16 cellular contexts compared by ENCODE assay signal in genomic region chr9:88583901-88584596, GRCh38. TPM values are rescaled to one million over a fixed set of nuclear protein-coding genes. Genes with fewer than 3 reads are reported as not detected.
DNase-seq lines count a peak whose midpoint lies in the region; ATAC-seq and TF ChIP-seq lines count a peak whose summit lies in the region.
"Had no signal": no experiment of that assay in that cellular context is flagged by ENCODE, and none has a peak within 500 bp of the region (broad histone marks: within the 10 kb centered on the region; RNA-seq: fewer than 3 reads in every experiment).

No MANE protein-coding gene starts in this region.

- no peak overlapping the region for H3T11ph ChIP-seq in H9 (ENCODE audit: low read length)

- no peak overlapping the region for H2BK12ac ChIP-seq in H9 (ENCODE audit: insufficient read length, low read depth, low read length)

- H3K9me3 ChIP-seq in BLaER1 (no peaks in the 10 kb centered on the region), H9 (ENCODE audit: control insufficient read depth, low read depth, low read length) (no peaks in the 10 kb centered on the region)
- H3K9me3 ChIP-seq: SJCRH30, stomach had no signal

- TF ChIP-seq CTCF in cardiac fibroblast (IDR thresholded peaks at IDR 0.05; ENCODE audit: low read depth, low read length) (no peak), H9 (conservative IDR thresholded peaks at IDR 0.05) (no peak)

- no peak overlapping the region for H2BK120ac ChIP-seq in H9 (ENCODE audit: low read depth, low read length, poor library complexity, severe bottlenecking)

- no peak overlapping the region for H2BK15ac ChIP-seq in H9 (ENCODE audit: low read depth, low read length)

- H3K4me3 Mint-ChIP-seq in naive B cell = peak overlapping the region in 6 of 8 donors; percentile 10 to 82 (median 50)
- no peak overlapping the region for H3K4me3 Mint-ChIP-seq in H9
- H3K4me3 Mint-ChIP-seq: endodermal cell, IgD-negative memory B cell, neural crest cell had no signal

- no peaks in the 10 kb centered on the region for H3K79me1 ChIP-seq in H9 (ENCODE audit: insufficient read depth, low read depth, low read length, poor library complexity, severe bottlenecking)

- H3K4me2 ChIP-seq in BLaER1 = 0 out of 2 replicates have a peak overlapping the region, but pooled peaks have one; percentile 6
- no peak overlapping the region for H3K4me2 ChIP-seq in H9 (ENCODE audit: insufficient read depth, insufficient read length, low read length)

- H2BK20ac ChIP-seq in H9 (ENCODE audit: low read depth, low read length, poor library complexity, severe bottlenecking) = no peak overlapping the region

- H4K5ac ChIP-seq in H9 (ENCODE audit: insufficient read length, low read depth, low read length) = no peak overlapping the region

- H4K20me1 ChIP-seq in BLaER1 (no peaks in the 10 kb centered on the region), H9 (ENCODE audit: control insufficient read depth, insufficient read depth, insufficient read length) (no peaks in the 10 kb centered on the region)

- H3K9me3 Mint-ChIP-seq in naive B cell = peaks cover 0 to 6% (median 3%) of the 10 kb centered on the region in 7 donors
- H3K9me3 Mint-ChIP-seq in H9 = peaks cover 0 to 5% of the 10 kb centered on the region in 2 experiments; a peak in 3 of 5 replicates
- H3K9me3 Mint-ChIP-seq: activated naive CD4-positive, alpha-beta T cell treated with anti-CD3 and anti-CD28 coated beads, Interleukin-2, amount 50 U/mL, for 72 hours had no signal

- DNase-seq in M059J (ENCODE audit: low read depth) (peak; percentile 85), cardiac fibroblast (ENCODE audit: low read depth in 2 of 2) (peak; percentile 60 to 72), naive B cell (no peak), GDM1 (lab: John Stamatoyannopoulos, UW) (no peak), H9 (no peak)
- DNase-seq in activated CD4-positive, CD25-positive, alpha-beta regulatory T cell (lab: John Stamatoyannopoulos, UW) = no peak
- DNase-seq: endodermal cell; islet precursor cell; SJCRH30; stimulated activated CD4-positive, alpha-beta T cell treated with anti-CD3 and anti-CD28 coated beads, Interleukin-2, amount 100 ng/mL, for 48 hours; stomach had no signal

- H3K56ac ChIP-seq in H9 (ENCODE audit: insufficient read length, low read depth, low read length) = no peak overlapping the region

- H3K14ac ChIP-seq in H9 (ENCODE audit: insufficient read depth, low read length) = no peak overlapping the region

- WGBS in H9 (ENCODE audit: extremely low coverage, insufficient read length, low lambda C conversion rate) = no CpG with 5 or more reads among the region's 8 CpGs

- H3K4me1 Mint-ChIP-seq in naive B cell (peaks cover 5 to 21% (median 19%) of the 10 kb centered on the region in 3 donors), H9 (no peaks in the 10 kb centered on the region)
- H3K4me1 Mint-ChIP-seq: endodermal cell had no signal

- H3K18ac ChIP-seq in H9 (ENCODE audit: insufficient read length, low read depth, low read length) = no peak overlapping the region

- H3K4me3 ChIP-seq in BLaER1 (no peak overlapping the region), cardiac fibroblast (replicated peaks in 1 of 2; ENCODE audit: low read depth in 2 of 2, low read length in 2 of 2) (no peak overlapping the region)
- H3K4me3 ChIP-seq: SJCRH30, stomach had no signal

- H2BK5ac ChIP-seq in H9 (ENCODE audit: insufficient read length, low read length) = no peak overlapping the region

- H2AK5ac ChIP-seq in H9 (ENCODE audit: insufficient read length, low read length) = no peak overlapping the region

- no peak overlapping the region for H3K9ac ChIP-seq in BLaER1
- no peak overlapping the region for H3K9ac ChIP-seq in H9 (ENCODE audit: extremely low read depth, insufficient read length, low read length)

- peaks cover 0 to 5% of the 10 kb centered on the region in 2 donors for H3K36me3 Mint-ChIP-seq in naive B cell
- peaks cover 0 to 2% (median 0%) of the 10 kb centered on the region in 3 experiments; a peak in 1 of 7 replicates for H3K36me3 Mint-ChIP-seq in H9 (ENCODE audit: insufficient read depth in 1 of 3, low read depth in 3 of 3)

- peaks cover 12% of the 10 kb centered on the region for H3K4me1 ChIP-seq in BLaER1
- H3K4me1 ChIP-seq in H9 (ENCODE audit: insufficient read depth, low read length) = no peaks in the 10 kb centered on the region
- H3K4me1 ChIP-seq: SJCRH30 had no signal

- H3K23ac ChIP-seq in H9 (ENCODE audit: insufficient read length, low read depth, low read length) = no peak overlapping the region

- no peaks in the 10 kb centered on the region for H3K36me3 ChIP-seq in BLaER1
- H3K36me3 ChIP-seq: SJCRH30, stomach had no signal

- no peaks in the 10 kb centered on the region for H3K23me2 ChIP-seq in H9 (ENCODE audit: insufficient read length, low read depth, low read length, poor library complexity, severe bottlenecking)

- no peak overlapping the region for H2AFZ ChIP-seq in H9 (ENCODE audit: low read length)

- H3K27me3 ChIP-seq in BLaER1 = no peaks in the 10 kb centered on the region
- H3K27me3 ChIP-seq in H9 (ENCODE audit: insufficient read depth, low read length) = no peaks in the 10 kb centered on the region
- H3K27me3 ChIP-seq: SJCRH30, stomach had no signal

- no peak overlapping the region for H4K8ac ChIP-seq in H9 (replicated peaks; ENCODE audit: insufficient read length, low read depth, low read length)

- H3K27ac ChIP-seq in BLaER1 (no peak overlapping the region), H9 (ENCODE audit: insufficient read length, low read depth, low read length) (no peak overlapping the region)
- H3K27ac ChIP-seq: SJCRH30 had no signal

- peak overlapping the region in 2 of 6 donors; percentile 25 to 27 for H3K27ac Mint-ChIP-seq in naive B cell
- H3K27ac Mint-ChIP-seq in H9 = no peak overlapping the region
- H3K27ac Mint-ChIP-seq: activated naive CD4-positive, alpha-beta T cell treated with anti-CD3 and anti-CD28 coated beads, Interleukin-2, amount 50 U/mL, for 72 hours; endodermal cell; IgD-negative memory B cell had no signal

- ATAC-seq in naive B cell (ENCODE audit: low read depth in 2 of 2) (no peak), HG03108 (IDR thresholded peaks at IDR 0.05; ENCODE audit: unreplicated experiment) (no peak)
- ATAC-seq: activated naive CD4-positive, alpha-beta T cell treated with anti-CD3 and anti-CD28 coated beads, Interleukin-2, amount 50 U/mL, for 72 hours had no signal

- no peak overlapping the region for H4K91ac ChIP-seq in H9 (ENCODE audit: insufficient read length, low read depth, low read length)

- H3K27me3 Mint-ChIP-seq in naive B cell = no peaks in the 10 kb centered on the region
- H3K27me3 Mint-ChIP-seq in H9 (ENCODE audit: low read depth) = no peaks in the 10 kb centered on the region; the same call in none of the 2 replicates
- H3K27me3 Mint-ChIP-seq: IgD-negative memory B cell had no signal

- H3K4ac ChIP-seq in H9 (ENCODE audit: low read depth, low read length) = no peak overlapping the region

- H3K79me2 ChIP-seq in H9 (ENCODE audit: insufficient read depth, low read length) = no peaks in the 10 kb centered on the region

RNA-seq across cellular contexts. Expression of gene NXNL2, which starts 49.1 kb away (rescaled TPM):
- total RNA-seq in M059J (2014; rRNA removed; shearing (Covaris generic)) = 0.52 TPM in 1 of 2 replicates, not detected in the other
- not detected for polyA plus RNA-seq in naive B cell (ENCODE audit: low read depth in 6 of 6)
- total RNA-seq in H9 (2021) = 0.33 and 0.57 TPM in 2 replicates
- total RNA-seq: activated naive CD4-positive, alpha-beta T cell treated with anti-CD3 and anti-CD28 coated beads, Interleukin-2, amount 50 U/mL, for 72 hours; endodermal cell; neural crest cell; SJCRH30; stomach had no signal
- polyA plus RNA-seq: IgD-negative memory B cell had no signal

Comparison
In these comparisons a context has a peak if more than half of its experiments do, and no peak if none do; other contexts are left out.
1. DNase-seq: peak in M059J (single experiment) and cardiac fibroblast (2 of 2); none in naive B cell (single experiment), activated CD4-positive, CD25-positive, alpha-beta regulatory T cell (0 of 4), GDM1 (single experiment) and H9 (single experiment).
2. H3K4me3 Mint-ChIP-seq: peak in naive B cell (6 of 8); none in H9 (0 of 2).